In the genomic region with DNA sequence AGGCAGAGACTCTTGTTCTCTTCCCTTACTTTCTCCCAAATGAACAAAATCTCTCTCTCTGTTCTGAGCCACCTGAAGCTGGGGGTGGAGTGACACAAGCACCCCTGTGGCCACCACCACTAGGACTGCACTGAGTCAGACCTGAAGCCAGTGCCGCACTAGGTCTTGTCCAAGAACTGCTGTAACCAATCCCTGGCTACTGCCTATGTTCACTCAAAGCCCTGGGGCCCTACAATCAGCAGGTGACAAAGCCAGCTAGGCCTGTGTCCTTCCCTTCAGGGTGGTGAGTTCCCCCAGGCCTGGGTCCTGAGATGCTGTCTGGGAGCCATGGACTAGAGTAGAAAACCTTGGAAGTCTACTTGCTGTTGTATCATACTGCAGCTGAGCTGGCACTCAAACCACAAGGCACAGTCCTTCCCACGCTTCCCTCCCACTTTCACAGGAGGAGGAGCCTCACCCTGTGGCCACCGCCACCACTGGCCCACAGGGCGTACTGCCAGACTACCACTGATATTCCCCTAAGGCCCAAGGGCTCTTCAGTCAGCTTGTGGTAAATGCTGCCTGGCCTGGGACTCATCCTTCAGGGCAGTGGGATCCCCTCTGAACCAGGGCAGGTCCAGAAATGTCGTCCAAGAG, we compare ENCODE assay signal across 33 cellular contexts.
DNase-seq lines count a peak whose midpoint lies in the region; ATAC-seq and TF ChIP-seq lines count a peak whose summit lies in the region.
"Had no signal": no experiment of that assay in that cellular context is flagged by ENCODE, and none has a peak within 500 bp of the region (broad histone marks: within the 10 kb centered on the region; RNA-seq: fewer than 3 reads in every experiment).

No MANE protein-coding gene starts in this region.

- H3K4me3 Mint-ChIP-seq in WTC11 (no peak overlapping the region), Calu3 (ENCODE audit: low read depth, unreplicated experiment) (no peak overlapping the region)
- H3K4me3 Mint-ChIP-seq: activated CD8-positive, alpha-beta T cell treated with anti-CD3 and anti-CD28 coated beads for 36 hours; activated naive CD4-positive, alpha-beta T cell treated with anti-CD3 and anti-CD28 coated beads, Interleukin-2, amount 50 U/mL, for 24 hours; activated T-helper 17 cell treated with anti-CD3 and anti-CD28 coated beads, Interleukin-2, amount 50 U/mL, for 72 hours; effector memory CD8-positive, alpha-beta T cell; GM23338; neural crest cell; T-cell had no signal

- POLR2A ChIA-PET in WTC11 (lab: Charles Lee), result no interaction called here

- BruUV-seq in Calu3 (replicated peaks; lab: Mats Ljungman, UMichigan), result no TSS peak

- no peaks in the 10 kb centered on the region for H3K36me3 Mint-ChIP-seq in WTC11
- H3K36me3 Mint-ChIP-seq in Calu3 (ENCODE audit: insufficient read depth, unreplicated experiment), result no peaks in the 10 kb centered on the region
- H3K36me3 Mint-ChIP-seq: activated naive CD4-positive, alpha-beta T cell treated with anti-CD3 and anti-CD28 coated beads, Interleukin-2, amount 50 U/mL, for 24 hours; T-cell had no signal

- H3K27me3 Mint-ChIP-seq in WTC11 (ENCODE audit: low read depth) (no peaks in the 10 kb centered on the region), Calu3 (ENCODE audit: unreplicated experiment) (peaks cover 31% of the 10 kb centered on the region)
- H3K27me3 Mint-ChIP-seq: activated CD8-positive, alpha-beta T cell treated with anti-CD3 and anti-CD28 coated beads for 36 hours had no signal

- no peak for TF ChIP-seq CTCF in NB4 (IDR thresholded peaks at IDR 0.05; ENCODE audit: low read depth, low read length)
- no peak for TF ChIP-seq CTCF in WTC11 (IDR thresholded peaks at IDR 0.05)
- no peak for TF ChIP-seq CTCF in Calu3 (IDR thresholded peaks at IDR 0.05; ENCODE audit: unreplicated experiment)

- H3K4me1 Mint-ChIP-seq in WTC11 (no peaks in the 10 kb centered on the region), Calu3 (ENCODE audit: low read depth, unreplicated experiment) (no peaks in the 10 kb centered on the region)
- H3K4me1 Mint-ChIP-seq: activated naive CD4-positive, alpha-beta T cell treated with anti-CD3 and anti-CD28 coated beads, Interleukin-2, amount 50 U/mL, for 24 hours; activated T-helper 17 cell treated with anti-CD3 and anti-CD28 coated beads, Interleukin-2, amount 50 U/mL, for 72 hours; GM23338; neural crest cell; T-cell had no signal

- H3K27ac Mint-ChIP-seq in WTC11, result no peak overlapping the region
- no peak overlapping the region for H3K27ac Mint-ChIP-seq in Calu3 (ENCODE audit: unreplicated experiment)
- H3K27ac Mint-ChIP-seq: activated CD8-positive, alpha-beta T cell treated with anti-CD3 and anti-CD28 coated beads for 36 hours; activated naive CD4-positive, alpha-beta T cell treated with anti-CD3 and anti-CD28 coated beads, Interleukin-2, amount 50 U/mL, for 24 hours; activated T-helper 17 cell treated with anti-CD3 and anti-CD28 coated beads, Interleukin-2, amount 50 U/mL, for 72 hours; effector memory CD8-positive, alpha-beta T cell; GM23338; T-cell had no signal

- DNase-seq in H4 (ENCODE audit: low spot score) (peak; percentile 45), NB4 (ENCODE audit: low read depth) (peak; percentile 2), WTC11 (ENCODE audit: low spot score) (no peak), myocyte (ENCODE audit: low read depth) (peak; percentile 73), Calu3 (no peak), NCI-H748 treated with DMSO at 0.1 percent for 48 hours (lab: John Stamatoyannopoulos, UW) (no peak), DMS79 (lab: John Stamatoyannopoulos, UW) (no peak)
- DNase-seq: activated CD8-positive, alpha-beta T cell treated with anti-CD3 and anti-CD28 coated beads for 36 hours; anterior cingulate cortex; COR-L47; cortex of kidney; DMS79 treated with DMSO at 0.1 percent for 48 hours; effector memory CD8-positive, alpha-beta T cell; foreskin keratinocyte; heart right ventricle; lower lobe of right lung; NCI-H1694; NCI-H510A treated with DMSO at 0.1 percent for 48 hours; NK-92 treated with Interleukin-12 subunit alpha and Interleukin-12 subunit beta, amount 100 ng/mL, for 24 hours; PC-9; SIG-M5; spleen; stimulated activated CD4-positive, alpha-beta T cell treated with anti-CD3 and anti-CD28 coated beads, Interleukin-4, amount 100 ng/mL, for 1 hour; T-cell; upper lobe of right lung had no signal

- 0 out of 2 replicates have a peak, but pooled peaks have one; percentile 24 for ATAC-seq in WTC11
- ATAC-seq in GM21390 (IDR thresholded peaks at IDR 0.05; ENCODE audit: unreplicated experiment), result no peak
- ATAC-seq: activated CD8-positive, alpha-beta T cell treated with anti-CD3 and anti-CD28 coated beads for 36 hours; activated T-helper 17 cell treated with anti-CD3 and anti-CD28 coated beads, Interleukin-2, amount 50 U/mL, for 72 hours; effector memory CD8-positive, alpha-beta T cell; foreskin keratinocyte; GM23338; heart right ventricle; lower lobe of right lung; T-cell; upper lobe of right lung had no signal

- CTCF ChIA-PET in WTC11 (lab: Charles Lee), result no interaction called here
- CTCF ChIA-PET in Calu3 (lab: Charles Lee), result no interaction called here

- intact Hi-C loops in Calu3 (cut with micrococcal nuclease; ENCODE audit: unreplicated experiment), result no loop called here

- H3K9me3 Mint-ChIP-seq in WTC11, result no peaks in the 10 kb centered on the region
- no peaks in the 10 kb centered on the region for H3K9me3 Mint-ChIP-seq in Calu3 (ENCODE audit: low read depth, unreplicated experiment)
- H3K9me3 Mint-ChIP-seq: activated CD8-positive, alpha-beta T cell treated with anti-CD3 and anti-CD28 coated beads for 36 hours; activated naive CD4-positive, alpha-beta T cell treated with anti-CD3 and anti-CD28 coated beads, Interleukin-2, amount 50 U/mL, for 24 hours; activated T-helper 17 cell treated with anti-CD3 and anti-CD28 coated beads, Interleukin-2, amount 50 U/mL, for 72 hours; effector memory CD8-positive, alpha-beta T cell; T-cell had no signal

- no peak for TF ChIP-seq POLR2A in NB4 (IDR thresholded peaks at IDR 0.05; ENCODE audit: extremely low read depth, insufficient read length)

- H3K4me3 ChIP-seq in NB4 (ENCODE audit: low read depth, low read length), result no peak overlapping the region
- H3K4me3 ChIP-seq: BLaER1 treated with 17β-estradiol and CSF1 and Interleukin-3, amounts not matched to agents 10 nM and 100 nM; cardiac muscle cell; GM23338; heart right ventricle; lower lobe of right lung; PC-9; right atrium auricular region; spleen; upper lobe of right lung had no signal

TF ChIP-seq in WTC11, 78 proteins besides CTCF, POLR2A, EP300 and RAD21 (continues in another document):
- TF ChIP-seq NR2C2 (CRISPR knock-in tag; IDR thresholded peaks at IDR 0.05) (no peak), ZNF219 (CRISPR knock-in tag; IDR thresholded peaks at IDR 0.05; ENCODE audit: borderline replicate concordance) (no peak), ZNF423 (CRISPR knock-in tag; IDR thresholded peaks at IDR 0.05) (no peak), ARID4B (CRISPR knock-in tag; IDR thresholded peaks at IDR 0.05; ENCODE audit: borderline replicate concordance) (no peak), ZMAT4 (CRISPR knock-in tag; IDR thresholded peaks at IDR 0.05) (no peak), ZNF416 (CRISPR knock-in tag; IDR thresholded peaks at IDR 0.05) (no peak), MAX (CRISPR knock-in tag; IDR thresholded peaks at IDR 0.05) (no peak), ETV6 (CRISPR knock-in tag; IDR thresholded peaks at IDR 0.05) (no peak), CREB1 (CRISPR knock-in tag; IDR thresholded peaks at IDR 0.05) (no peak), IRF2 (CRISPR knock-in tag; IDR thresholded peaks at IDR 0.05; ENCODE audit: borderline replicate concordance, low read depth) (no peak), ZNF671 (CRISPR knock-in tag; IDR thresholded peaks at IDR 0.05) (no peak), EMX1 (CRISPR knock-in tag; IDR thresholded peaks at IDR 0.05) (no peak), JUN (CRISPR knock-in tag; IDR thresholded peaks at IDR 0.05) (no peak), JAZF1 (CRISPR knock-in tag; IDR thresholded peaks at IDR 0.05) (no peak)

Comparison
In these comparisons a context has a peak if more than half of its experiments do, and no peak if none do; other contexts are left out.
1. DNase-seq: peak in H4 (single experiment), NB4 (single experiment) and myocyte (single experiment); none in WTC11 (single experiment), Calu3 (single experiment), NCI-H748 treated with DMSO at 0.1 percent for 48 hours (single experiment) and DMS79 (single experiment).